24 cellular contexts compared by ENCODE assay signal in the genomic region with DNA sequence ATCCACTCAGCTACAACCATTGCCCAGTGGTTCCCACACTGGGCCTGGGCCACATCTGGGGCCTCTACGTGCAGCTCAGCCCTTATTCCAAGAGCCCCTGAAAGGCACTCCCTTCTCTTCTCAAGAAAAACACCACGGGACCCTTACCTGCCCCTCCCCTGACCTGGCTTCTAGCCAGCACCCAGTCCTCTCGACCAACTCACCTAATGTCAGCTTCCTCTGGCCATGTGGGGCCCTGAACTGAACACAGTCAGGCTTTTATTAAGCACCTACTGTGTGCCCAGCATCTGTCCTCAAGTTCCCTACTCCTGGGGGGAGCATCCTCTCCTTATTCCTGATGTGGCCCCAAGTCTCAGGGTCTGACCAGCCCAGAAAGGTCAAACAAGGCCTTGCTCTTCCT.
DNase-seq lines count a peak whose midpoint lies in the region; ATAC-seq and TF ChIP-seq lines count a peak whose summit lies in the region.
"Had no signal": no experiment of that assay in that cellular context is flagged by ENCODE, and none has a peak within 500 bp of the region (broad histone marks: within the 10 kb centered on the region; RNA-seq: fewer than 3 reads in every experiment).

No MANE protein-coding gene starts in this region.

- H3K79me2 ChIP-seq in H9 (ENCODE audit: insufficient read depth, low read length), result no peaks in the 10 kb centered on the region

- H3K56ac ChIP-seq in H9 (ENCODE audit: insufficient read length, low read depth, low read length), result no peak overlapping the region

- H2AFZ ChIP-seq in H9 (ENCODE audit: low read length), result no peak overlapping the region
- H2AFZ ChIP-seq: GM23248 had no signal

- H3K4me3 Mint-ChIP-seq in H9, result no peak overlapping the region
- H3K4me3 Mint-ChIP-seq in endodermal cell, result no peak overlapping the region
- no peak overlapping the region for H3K4me3 Mint-ChIP-seq in T-helper 2 cell treated with Interferon-gamma antibody and Interleukin-4, amounts not matched to agents 5 μg/mL and 100 μg/mL, for 36 hours
- H3K4me3 Mint-ChIP-seq: CD4-positive, alpha-beta T cell; IgD-negative memory B cell had no signal

- H4K5ac ChIP-seq in H9 (ENCODE audit: insufficient read length, low read depth, low read length), result no peak overlapping the region

- no peak overlapping the region for H3K4ac ChIP-seq in H9 (ENCODE audit: low read depth, low read length)

- H2BK120ac ChIP-seq in H9 (ENCODE audit: low read depth, low read length, poor library complexity, severe bottlenecking), result no peak overlapping the region

- no peaks in the 10 kb centered on the region for H3K36me3 ChIP-seq in endodermal cell (ENCODE audit: control insufficient read depth, insufficient read depth, low read length)
- H3K36me3 ChIP-seq: BLaER1, Peyer's patch, SJCRH30 had no signal

- intact Hi-C loops in sciatic nerve (cut with DNase I), result no loop called here

- H3K4me2 ChIP-seq in H9 (ENCODE audit: insufficient read depth, insufficient read length, low read length), result no peak overlapping the region
- H3K4me2 ChIP-seq: BLaER1 had no signal

- H4K20me1 ChIP-seq in H9 (ENCODE audit: control insufficient read depth, insufficient read depth, insufficient read length), result no peaks in the 10 kb centered on the region
- H4K20me1 ChIP-seq: BLaER1 had no signal

- no peaks in the 10 kb centered on the region for H3K4me1 ChIP-seq in H9 (ENCODE audit: insufficient read depth, low read length)
- H3K4me1 ChIP-seq in endodermal cell (ENCODE audit: control insufficient read depth, insufficient read depth, low read length), result no peaks in the 10 kb centered on the region
- H3K4me1 ChIP-seq: BLaER1, Peyer's patch, SJCRH30 had no signal

- WGBS in H9 (ENCODE audit: extremely low coverage, insufficient read length, low lambda C conversion rate), result no CpG with 5 or more reads among the region's 3 CpGs
- 84 to 90% methylated on average over 2 to 3 of the region's 3 CpGs for WGBS in endodermal cell (ENCODE audit: insufficient coverage in 1 of 2, insufficient read length in 1 of 2), 2 experiments

- no peak overlapping the region for H3K9ac ChIP-seq in H9 (ENCODE audit: extremely low read depth, insufficient read length, low read length)
- no peak overlapping the region for H3K9ac ChIP-seq in endodermal cell (ENCODE audit: extremely low read depth, low read length, poor library complexity, severe bottlenecking)
- H3K9ac ChIP-seq: BLaER1, GM23248 had no signal

- TF ChIP-seq CTCF in H9 (conservative IDR thresholded peaks at IDR 0.05) (no peak), endodermal cell (conservative IDR thresholded peaks at IDR 0.05) (no peak), GM13976 (IDR thresholded peaks at IDR 0.05; ENCODE audit: borderline replicate concordance, control extremely low read depth, extremely low read depth, insufficient read depth, missing control alignments) (no peak)

- peak overlapping the region in 1 of 3 experiments; percentile 78; a peak in 1 of 7 replicates for H3K27ac Mint-ChIP-seq in H9
- H3K27ac Mint-ChIP-seq in endodermal cell, result no peak overlapping the region
- no peak overlapping the region for H3K27ac Mint-ChIP-seq in T-helper 2 cell treated with Interferon-gamma antibody and Interleukin-4, amounts not matched to agents 5 μg/mL and 100 μg/mL, for 36 hours
- H3K27ac Mint-ChIP-seq: CD4-positive, alpha-beta T cell; IgD-negative memory B cell had no signal

- H3K23ac ChIP-seq in H9 (ENCODE audit: insufficient read length, low read depth, low read length), result no peak overlapping the region

- H3K4me1 Mint-ChIP-seq in H9 (peaks cover 26 to 38% of the 10 kb centered on the region in 2 experiments), endodermal cell (peaks cover 9% of the 10 kb centered on the region)
- no peaks in the 10 kb centered on the region for H3K4me1 Mint-ChIP-seq in T-helper 2 cell treated with Interferon-gamma antibody and Interleukin-4, amounts not matched to agents 5 μg/mL and 100 μg/mL, for 36 hours (ENCODE audit: low read depth)
- H3K4me1 Mint-ChIP-seq: IgD-negative memory B cell had no signal

- H2BK5ac ChIP-seq in H9 (ENCODE audit: insufficient read length, low read length), result no peak overlapping the region

- no peak overlapping the region for H3K4me3 ChIP-seq in endodermal cell (ENCODE audit: low read length)
- H3K4me3 ChIP-seq: BLaER1, GM23248, Peyer's patch, SJCRH30 had no signal

- H2BK12ac ChIP-seq in H9 (ENCODE audit: insufficient read length, low read depth, low read length), result no peak overlapping the region

- DNase-seq in H9, result peak; percentile 17
- DNase-seq in activated CD8-positive, alpha-beta memory T cell treated with anti-CD3 and anti-CD28 coated beads, Interleukin-2, amount 50 U/mL, for 48 hours, result peak; percentile 12
- peak; percentile 28 for DNase-seq in endodermal cell
- peak; percentile 41 for DNase-seq in sciatic nerve (ENCODE audit: low spot score)
- DNase-seq in NCI-H1105 (lab: John Stamatoyannopoulos, UW), result no peak
- no peak for DNase-seq in GM13976 (ENCODE audit: low spot score)
- DNase-seq in T-helper 2 cell treated with Interferon-gamma antibody and Interleukin-4, amounts not matched to agents 5 μg/mL and 100 μg/mL, for 36 hours (ENCODE audit: low spot score), result no peak
- DNase-seq: ACHN; CD4-positive, alpha-beta T cell; COR-L47; DMS79; GM23248; Karpas-422; MV-4-11; NCI-H1694; NCI-H2081; NCI-H2171; NCI-H345; NCI-H524 treated with DMSO at 0.1 percent for 48 hours; SJCRH30 had no signal

- H4K8ac ChIP-seq in H9 (replicated peaks; ENCODE audit: insufficient read length, low read depth, low read length), result no peak overlapping the region

- H3K9me3 Mint-ChIP-seq in H9 (no peaks in the 10 kb centered on the region; a peak in 1 of 5 replicates), endodermal cell (no peaks in the 10 kb centered on the region)
- H3K9me3 Mint-ChIP-seq in T-helper 2 cell treated with Interferon-gamma antibody and Interleukin-4, amounts not matched to agents 5 μg/mL and 100 μg/mL, for 36 hours, result no peaks in the 10 kb centered on the region
- H3K9me3 Mint-ChIP-seq: CD4-positive, alpha-beta T cell had no signal

- no peaks in the 10 kb centered on the region for H3K36me3 Mint-ChIP-seq in H9 (ENCODE audit: insufficient read depth in 1 of 3, low read depth in 3 of 3)
- H3K36me3 Mint-ChIP-seq in endodermal cell (ENCODE audit: low read depth), result no peaks in the 10 kb centered on the region
- H3K36me3 Mint-ChIP-seq in T-helper 2 cell treated with Interferon-gamma antibody and Interleukin-4, amounts not matched to agents 5 μg/mL and 100 μg/mL, for 36 hours (ENCODE audit: low read depth), result no peaks in the 10 kb centered on the region
- H3K36me3 Mint-ChIP-seq: IgD-negative memory B cell had no signal

- no peak overlapping the region for H4K91ac ChIP-seq in H9 (ENCODE audit: insufficient read length, low read depth, low read length)

- H2AK5ac ChIP-seq in H9 (ENCODE audit: insufficient read length, low read length), result no peak overlapping the region

- peaks cover 2% of the 10 kb centered on the region for H3K27me3 Mint-ChIP-seq in H9 (ENCODE audit: low read depth)
- H3K27me3 Mint-ChIP-seq in endodermal cell (ENCODE audit: insufficient read depth), result no peaks in the 10 kb centered on the region
- no peaks in the 10 kb centered on the region for H3K27me3 Mint-ChIP-seq in T-helper 2 cell treated with Interferon-gamma antibody and Interleukin-4, amounts not matched to agents 5 μg/mL and 100 μg/mL, for 36 hours (ENCODE audit: low read depth)

- H2BK20ac ChIP-seq in H9 (ENCODE audit: low read depth, low read length, poor library complexity, severe bottlenecking), result no peak overlapping the region

- H3K9me3 ChIP-seq in H9 (ENCODE audit: control insufficient read depth, low read depth, low read length) (no peaks in the 10 kb centered on the region), endodermal cell (ENCODE audit: control insufficient read depth, low read length) (no peaks in the 10 kb centered on the region)
- H3K9me3 ChIP-seq: BLaER1, Peyer's patch, SJCRH30 had no signal

- H3K23me2 ChIP-seq in H9 (ENCODE audit: insufficient read length, low read depth, low read length, poor library complexity, severe bottlenecking), result no peaks in the 10 kb centered on the region

- no peak overlapping the region for H3K18ac ChIP-seq in H9 (ENCODE audit: insufficient read length, low read depth, low read length)

- in situ Hi-C loops in GM13976 (cut with MboI; ENCODE audit: low sequenced_read_pairs, unreplicated experiment), result no loop called here

- H3K14ac ChIP-seq in H9 (ENCODE audit: insufficient read depth, low read length), result no peak overlapping the region

- H3K27ac ChIP-seq in H9 (ENCODE audit: insufficient read length, low read depth, low read length) (no peak overlapping the region), endodermal cell (ENCODE audit: low read depth, low read length) (no peak overlapping the region)
- H3K27ac ChIP-seq: BLaER1, GM23248, Peyer's patch, SJCRH30 had no signal

- H3K27me3 ChIP-seq in H9 (ENCODE audit: insufficient read depth, low read length), result no peaks in the 10 kb centered on the region
- H3K27me3 ChIP-seq in endodermal cell (ENCODE audit: control insufficient read depth, insufficient read depth, low read length, poor library complexity, severe bottlenecking), result no peaks in the 10 kb centered on the region
- H3K27me3 ChIP-seq: BLaER1, Peyer's patch, SJCRH30 had no signal

- no peak overlapping the region for H3T11ph ChIP-seq in H9 (ENCODE audit: low read length)

- ATAC-seq in sciatic nerve (no peak), HG02981 (IDR thresholded peaks at IDR 0.05; ENCODE audit: unreplicated experiment) (no peak)

- no peak overlapping the region for H2BK15ac ChIP-seq in H9 (ENCODE audit: low read depth, low read length)

- H3K79me1 ChIP-seq in H9 (ENCODE audit: insufficient read depth, low read depth, low read length, poor library complexity, severe bottlenecking), result no peaks in the 10 kb centered on the region

Comparison
In these comparisons a context has a peak if more than half of its experiments do, and no peak if none do; other contexts are left out.
1. DNase-seq: peak in H9 (single experiment), activated CD8-positive, alpha-beta memory T cell treated with anti-CD3 and anti-CD28 coated beads, Interleukin-2, amount 50 U/mL, for 48 hours (single experiment), endodermal cell (single experiment) and sciatic nerve (single experiment); none in NCI-H1105 (single experiment), GM13976 (single experiment) and T-helper 2 cell treated with Interferon-gamma antibody and Interleukin-4, amounts not matched to agents 5 μg/mL and 100 μg/mL, for 36 hours (single experiment).